1 cellular context compared by ENCODE assay signal in genomic region chr2:36667931-36668330, GRCh38.
TF ChIP-seq lines count a peak whose summit lies in the region.

No MANE protein-coding gene starts in this region.

TF ChIP-seq in WTC11, 78 proteins besides CTCF, POLR2A, EP300 and RAD21:
- 0 out of 2 replicates have a peak, but pooled peaks have one; percentile 7 for TF ChIP-seq ZSCAN18 (CRISPR knock-in tag; IDR thresholded peaks at IDR 0.05)
- no peak for TF ChIP-seq FOXP1 (CRISPR knock-in tag; IDR thresholded peaks at IDR 0.05; ENCODE audit: borderline replicate concordance)
- TF ChIP-seq MAX (CRISPR knock-in tag; IDR thresholded peaks at IDR 0.05), result no peak
- TF ChIP-seq ZNF532 (CRISPR knock-in tag; IDR thresholded peaks at IDR 0.05; ENCODE audit: borderline replicate concordance), result no peak
- TF ChIP-seq STAT6 (CRISPR knock-in tag; conservative IDR thresholded peaks at IDR 0.05; ENCODE audit: low read depth), result no peak
- TF ChIP-seq IRF1 (CRISPR knock-in tag; IDR thresholded peaks at IDR 0.05), result no peak
- TF ChIP-seq ETV6 (CRISPR knock-in tag; IDR thresholded peaks at IDR 0.05), result peak; percentile 43; the same call in 1 of the 2 replicates
- TF ChIP-seq SOX15 (CRISPR knock-in tag; IDR thresholded peaks at IDR 0.05), result no peak
